1 cellular context compared by ENCODE assay signal in genomic region chr2:158690823-158691222, GRCh38.
TF ChIP-seq lines count a peak whose summit lies in the region.

No MANE protein-coding gene starts in this region.

TF ChIP-seq in HepG2, 621 proteins besides CTCF, POLR2A, EP300 and RAD21 (continued from another document):
- TF ChIP-seq ZNF280D (CRISPR knock-in tag; IDR thresholded peaks at IDR 0.05) = no peak
- TF ChIP-seq ZNF557 (CRISPR knock-in tag; IDR thresholded peaks at IDR 0.05) = no peak
- TF ChIP-seq ZNF670 (CRISPR knock-in tag; IDR thresholded peaks at IDR 0.05; ENCODE audit: borderline replicate concordance) = no peak
- TF ChIP-seq SOX5 (CRISPR knock-in tag; IDR thresholded peaks at IDR 0.05; ENCODE audit: borderline replicate concordance) = no peak
- no peak for TF ChIP-seq SRSF4 (IDR thresholded peaks at IDR 0.05; ENCODE audit: low read depth, low read length, poor library complexity, severe bottlenecking)
